ENCODE assay signal across 17 cellular contexts in the genomic region with DNA sequence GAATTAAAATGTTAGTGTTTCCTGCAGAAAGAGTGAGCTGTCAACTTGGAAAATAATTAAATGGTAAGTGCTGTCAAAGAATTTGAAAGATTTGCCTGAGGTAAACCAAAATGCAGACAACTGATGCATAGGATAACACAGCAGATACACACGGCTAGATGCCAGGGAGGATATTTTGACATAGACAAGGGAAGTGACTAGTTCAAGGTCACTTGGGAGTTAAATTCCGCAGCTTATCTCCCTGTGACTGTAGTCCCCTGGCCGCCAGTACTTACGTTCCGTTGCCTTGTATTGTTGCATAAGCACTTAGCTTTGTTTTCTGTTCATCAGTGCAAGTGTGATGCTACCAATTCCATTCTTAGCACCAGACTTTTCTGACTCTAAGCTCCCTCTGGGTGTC.
DNase-seq lines count a peak whose midpoint lies in the region; ATAC-seq and TF ChIP-seq lines count a peak whose summit lies in the region.
"Had no signal": no experiment of that assay in that cellular context is flagged by ENCODE, and none has a peak within 500 bp of the region (broad histone marks: within the 10 kb centered on the region; RNA-seq: fewer than 3 reads in every experiment).

No MANE protein-coding gene starts in this region.

- no peaks in the 10 kb centered on the region for H3K36me3 Mint-ChIP-seq in endothelial cell (ENCODE audit: low read depth, unreplicated experiment)
- H3K36me3 Mint-ChIP-seq in activated CD8-positive, alpha-beta memory T cell treated with anti-CD3 and anti-CD28 coated beads, Interleukin-2, amount 10 ng/mL, durations not matched to agents 7 days and 5 days, result no peaks in the 10 kb centered on the region
- H3K36me3 Mint-ChIP-seq: CD8-positive, alpha-beta memory T cell; IgD-negative memory B cell had no signal

- H3K9me2 ChIP-seq in hepatocyte (replicated peaks; ENCODE audit: insufficient read depth), result no peaks in the 10 kb centered on the region

- peaks cover 8% of the 10 kb centered on the region for H3K4me1 ChIP-seq in hepatocyte (ENCODE audit: insufficient read depth)
- H3K4me1 ChIP-seq in thyroid gland, result peaks cover 0 to 15% of the 10 kb centered on the region in 2 donors
- H3K4me1 ChIP-seq: right lobe of liver had no signal

- WGBS in hepatocyte (ENCODE audit: low lambda C conversion rate, missing lambda C conversion rate), result 17% methylated on average over 5 of the region's 5 CpGs
- WGBS in thyroid gland, 2 donors, result 51 to 54% methylated on average over 5 of the region's 5 CpGs

- H3K4me1 Mint-ChIP-seq in endothelial cell (ENCODE audit: unreplicated experiment), result peaks cover 4% of the 10 kb centered on the region
- H3K4me1 Mint-ChIP-seq in activated CD8-positive, alpha-beta memory T cell treated with anti-CD3 and anti-CD28 coated beads, Interleukin-2, amount 10 ng/mL, durations not matched to agents 7 days and 5 days, result no peaks in the 10 kb centered on the region
- H3K4me1 Mint-ChIP-seq: CD8-positive, alpha-beta memory T cell; central memory CD8-positive, alpha-beta T cell had no signal

- H3K27ac Mint-ChIP-seq in endothelial cell (ENCODE audit: unreplicated experiment), result no peak overlapping the region
- no peak overlapping the region for H3K27ac Mint-ChIP-seq in activated CD8-positive, alpha-beta memory T cell treated with anti-CD3 and anti-CD28 coated beads, Interleukin-2, amount 10 ng/mL, durations not matched to agents 7 days and 5 days
- H3K27ac Mint-ChIP-seq: CD8-positive, alpha-beta memory T cell; IgD-negative memory B cell had no signal

- no peak overlapping the region for H3K4me3 Mint-ChIP-seq in endothelial cell (ENCODE audit: unreplicated experiment)
- H3K4me3 Mint-ChIP-seq in activated CD8-positive, alpha-beta memory T cell treated with anti-CD3 and anti-CD28 coated beads, Interleukin-2, amount 10 ng/mL, durations not matched to agents 7 days and 5 days, result no peak overlapping the region
- H3K4me3 Mint-ChIP-seq: CD8-positive, alpha-beta memory T cell; central memory CD8-positive, alpha-beta T cell; IgD-negative memory B cell had no signal

- H3K36me3 ChIP-seq in hepatocyte (replicated peaks; ENCODE audit: insufficient read depth, low read depth), result no peaks in the 10 kb centered on the region
- H3K36me3 ChIP-seq in thyroid gland, result no peaks in the 10 kb centered on the region
- H3K36me3 ChIP-seq: right lobe of liver had no signal

- no peak for ATAC-seq in GM21723 (IDR thresholded peaks at IDR 0.05; ENCODE audit: unreplicated experiment)
- ATAC-seq in activated CD8-positive, alpha-beta memory T cell treated with anti-CD3 and anti-CD28 coated beads, Interleukin-2, amount 10 ng/mL, durations not matched to agents 7 days and 5 days, result no peak

- H3K27me3 ChIP-seq in hepatocyte (no peaks in the 10 kb centered on the region), thyroid gland (no peaks in the 10 kb centered on the region)
- H3K27me3 ChIP-seq: right lobe of liver had no signal

- H3K9me3 Mint-ChIP-seq in endothelial cell (ENCODE audit: unreplicated experiment), result no peaks in the 10 kb centered on the region
- no peaks in the 10 kb centered on the region for H3K9me3 Mint-ChIP-seq in activated CD8-positive, alpha-beta memory T cell treated with anti-CD3 and anti-CD28 coated beads, Interleukin-2, amount 10 ng/mL, durations not matched to agents 7 days and 5 days (ENCODE audit: low read depth)
- H3K9me3 Mint-ChIP-seq: IgD-negative memory B cell had no signal

- H3K27me3 Mint-ChIP-seq in endothelial cell (ENCODE audit: unreplicated experiment), result no peaks in the 10 kb centered on the region
- peaks cover 3% of the 10 kb centered on the region for H3K27me3 Mint-ChIP-seq in activated CD8-positive, alpha-beta memory T cell treated with anti-CD3 and anti-CD28 coated beads, Interleukin-2, amount 10 ng/mL, durations not matched to agents 7 days and 5 days
- H3K27me3 Mint-ChIP-seq: central memory CD8-positive, alpha-beta T cell had no signal

- peak overlapping the region; percentile 4 for H3K4me2 ChIP-seq in hepatocyte

- DNase-seq in MV-4-11 (lab: John Stamatoyannopoulos, UW) (peak; percentile 69), cardiac fibroblast (ENCODE audit: low read depth in 2 of 2) (peak; percentile 66 to 78), hepatocyte (ENCODE audit: low spot score) (no peak), thyroid gland (no peak), endothelial cell (ENCODE audit: low spot score) (no peak), NOMO-1 (lab: John Stamatoyannopoulos, UW; ENCODE audit: unreplicated experiment in 2 of 2) (no peak)
- DNase-seq in activated CD8-positive, alpha-beta memory T cell treated with anti-CD3 and anti-CD28 coated beads, Interleukin-2, amount 10 ng/mL, durations not matched to agents 7 days and 5 days, result no peak
- DNase-seq: activated CD4-positive, alpha-beta T cell treated with anti-CD3 and anti-CD28 coated beads for 4 hours; activated effector memory CD4-positive, alpha-beta T cell treated with anti-CD3 and anti-CD28 coated beads, Interleukin-2, amount 50 U/mL, for 16 hours; CD8-positive, alpha-beta memory T cell; erythroblast; GDM1; NCI-H187; right lobe of liver had no signal

- no peaks in the 10 kb centered on the region for H3K9me3 ChIP-seq in hepatocyte (ENCODE audit: low read depth)
- no peaks in the 10 kb centered on the region for H3K9me3 ChIP-seq in thyroid gland
- H3K9me3 ChIP-seq: right lobe of liver had no signal

- H3K4me3 ChIP-seq in cardiac fibroblast (replicated peaks in 1 of 2; ENCODE audit: low read depth in 2 of 2, low read length in 2 of 2) (no peak overlapping the region), hepatocyte (no peak overlapping the region), thyroid gland (replicated peaks in 1 of 3) (no peak overlapping the region)
- H3K4me3 ChIP-seq: right lobe of liver had no signal

- no peaks in the 10 kb centered on the region for H3K79me2 ChIP-seq in hepatocyte

- CTCF ChIA-PET in activated CD8-positive, alpha-beta memory T cell treated with anti-CD3 and anti-CD28 coated beads, Interleukin-2, amount 10 ng/mL, durations not matched to agents 7 days and 5 days (lab: Charles Lee), result no interaction called here

- intact Hi-C loops in thyroid gland (cut with DNase I), result no loop called here

- TF ChIP-seq CTCF in cardiac fibroblast (IDR thresholded peaks at IDR 0.05; ENCODE audit: low read depth, low read length), result no peak
- no peak for TF ChIP-seq CTCF in hepatocyte (IDR thresholded peaks at IDR 0.05; ENCODE audit: poor library complexity)
- no peak for TF ChIP-seq CTCF in thyroid gland (IDR thresholded peaks at IDR 0.05)
- no peak for TF ChIP-seq CTCF in endothelial cell (IDR thresholded peaks at IDR 0.05; ENCODE audit: unreplicated experiment)

- peak overlapping the region; percentile 51 for H3K27ac ChIP-seq in hepatocyte
- peak overlapping the region in 2 of 3 donors; percentile 0 to 31 for H3K27ac ChIP-seq in thyroid gland
- H3K27ac ChIP-seq: right lobe of liver had no signal

- H4K20me1 ChIP-seq in hepatocyte (ENCODE audit: insufficient read depth, poor library complexity, severe bottlenecking), result no peaks in the 10 kb centered on the region

- no peak overlapping the region for H2AFZ ChIP-seq in hepatocyte

- TF ChIP-seq POLR2A in thyroid gland (IDR thresholded peaks at IDR 0.05), result no peak

Comparison
In these comparisons a context has a peak if more than half of its experiments do, and no peak if none do; other contexts are left out.
1. DNase-seq: peak in MV-4-11 (single experiment) and cardiac fibroblast (2 of 2); none in hepatocyte (single experiment), thyroid gland (0 of 2), endothelial cell (single experiment), NOMO-1 (0 of 2) and activated CD8-positive, alpha-beta memory T cell treated with anti-CD3 and anti-CD28 coated beads, Interleukin-2, amount 10 ng/mL, durations not matched to agents 7 days and 5 days (single experiment).